In genomic region chr1:18950415-18951026, GRCh38 we compare ENCODE assay signal across 8 cellular contexts.
DNase-seq lines count a peak whose midpoint lies in the region; ATAC-seq and TF ChIP-seq lines count a peak whose summit lies in the region.

No MANE protein-coding gene starts in this region.

- peak overlapping the region; percentile 98 for H3K27ac ChIP-seq in rectal smooth muscle tissue (ENCODE audit: low read depth, low read length)

- TF ChIP-seq CTCF in GM06990 (IDR thresholded peaks at IDR 0.05; ENCODE audit: insufficient read depth, low read length, poor library complexity, severe bottlenecking) (no peak), WI38 (IDR thresholded peaks at IDR 0.05; ENCODE audit: low read depth, low read length) (no peak), fibroblast of pulmonary artery (IDR thresholded peaks at IDR 0.05; ENCODE audit: low read length, missing control alignments) (no peak)

- DNase-seq in GM06990 (ENCODE audit: extremely low read depth, insufficient read length) (peak; percentile 51), fibroblast of pulmonary artery (ENCODE audit: low read depth) (no peak), DMS153 (lab: John Stamatoyannopoulos, UW) (no peak), GF-D8 (lab: John Stamatoyannopoulos, UW) (no peak)

- H3K36me3 ChIP-seq in GM06990 (ENCODE audit: control insufficient read depth, insufficient read depth, low read length) (no peaks in the 10 kb centered on the region), rectal smooth muscle tissue (ENCODE audit: control insufficient read depth, insufficient read depth, low read length) (no peaks in the 10 kb centered on the region)

- H3K9ac ChIP-seq in rectal smooth muscle tissue (ENCODE audit: low read length), result peak overlapping the region; percentile 70

- ATAC-seq in HG02798 (IDR thresholded peaks at IDR 0.05; ENCODE audit: poor library complexity, unreplicated experiment) (no peak), GM21515 (IDR thresholded peaks at IDR 0.05; ENCODE audit: unreplicated experiment) (no peak)

- H3K27me3 ChIP-seq in GM06990 (replicated peaks; ENCODE audit: control insufficient read depth, insufficient read depth, low read length) (no peaks in the 10 kb centered on the region), rectal smooth muscle tissue (ENCODE audit: control insufficient read depth, insufficient read depth, low read length) (no peaks in the 10 kb centered on the region)

- H3K4me3 ChIP-seq in GM06990 (replicated peaks; ENCODE audit: low read depth, low read length), result peak overlapping the region; percentile 58
- H3K4me3 ChIP-seq in WI38 (ENCODE audit: low read depth, low read length), result peak overlapping the region; percentile 36
- peak overlapping the region; percentile 27 for H3K4me3 ChIP-seq in fibroblast of pulmonary artery (replicated peaks; ENCODE audit: low read depth, low read length)
- peak overlapping the region; percentile 52 for H3K4me3 ChIP-seq in rectal smooth muscle tissue (ENCODE audit: low read length)

- peaks cover 60% of the 10 kb centered on the region for H3K4me1 ChIP-seq in rectal smooth muscle tissue (ENCODE audit: control insufficient read depth, insufficient read depth, low read length)
